Comparison of ENCODE assay signal across 23 cellular contexts in genomic region chr13:32191452-32191998, GRCh38.
"Had no signal": no experiment of that assay in that cellular context is flagged by ENCODE, and none has a peak within 500 bp of the region (broad histone marks: within the 10 kb centered on the region; RNA-seq: fewer than 3 reads in every experiment).

No MANE protein-coding gene starts in this region.

- H3K27ac ChIP-seq: body of pancreas, breast epithelium, WERI-Rb-1 had no signal

- ATAC-seq: activated CD8-positive, alpha-beta T cell treated with anti-CD3 and anti-CD28 coated beads, Interleukin-2, amount 10 ng/mL, durations not matched to agents 7 days and 5 days; body of pancreas had no signal

- H3K4me1 ChIP-seq: body of pancreas, breast epithelium had no signal

- H3K9me3 ChIP-seq: body of pancreas, breast epithelium had no signal

- DNase-seq: activated CD4-positive, alpha-beta T cell treated with anti-CD3 and anti-CD28 coated beads, Interleukin-2, amount 10 ng/mL, durations not matched to agents 7 days and 5 days; activated CD4-positive, alpha-beta T cell treated with anti-CD3 and anti-CD28 coated beads, Interleukin-2, amount 50 U/mL, for 48 hours; activated CD8-positive, alpha-beta T cell treated with anti-CD3 and anti-CD28 coated beads, Interleukin-2, amount 10 ng/mL, durations not matched to agents 7 days and 5 days; activated gamma-delta T cell; activated naive CD4-positive, alpha-beta T cell treated with Interleukin-2 at 50 U/mL for 16 hours; activated naive CD8-positive, alpha-beta T cell treated with anti-CD3 and anti-CD28 coated beads, Interleukin-2, amount 10 ng/mL, durations not matched to agents 7 days and 5 days; activated T-cell treated with anti-CD3 and anti-CD28 coated beads, Interleukin-2, amount 50 U/mL, for 24 hours; body of pancreas; Karpas-422; NCI-H1105; NCI-H1417 treated with DMSO at 0.1 percent for 48 hours; NCI-H187 treated with DMSO at 0.1 percent for 48 hours; NCI-H2081; NCI-H2171 treated with DMSO at 0.1 percent for 48 hours; NCI-H446; NCI-H510A treated with DMSO at 0.1 percent for 48 hours; NK-92 treated with Interleukin-12 subunit alpha and Interleukin-12 subunit beta, amount 100 ng/mL, for 24 hours; OCI-M1; Right ventricle myocardium superior; T1000; WERI-Rb-1 had no signal

- H3K4me3 ChIP-seq: body of pancreas, breast epithelium had no signal

- FAIRE-seq: astrocyte had no signal

- H3K36me3 ChIP-seq: breast epithelium had no signal

- H3K27me3 ChIP-seq: body of pancreas, breast epithelium had no signal
